Comparison of ENCODE assay signal across 20 cellular contexts in genomic region chr4:120965938-120966337, GRCh38.
"Had no signal": no experiment of that assay in that cellular context is flagged by ENCODE, and none has a peak within 500 bp of the region (broad histone marks: within the 10 kb centered on the region; RNA-seq: fewer than 3 reads in every experiment).

No MANE protein-coding gene starts in this region.

- DNase-seq: cortex of kidney; effector memory CD8-positive, alpha-beta T cell; erythroblast; esophagus squamous epithelium; hypothalamus; immature natural killer cell; naive thymus-derived CD8-positive, alpha-beta T cell; nephron progenitor cell; occipital lobe; ovary; right lobe of liver; small intestine; stimulated activated CD4-positive, alpha-beta T cell treated with anti-CD3 and anti-CD28 coated beads, Interleukin-12 subunit alpha, Interleukin-12 subunit beta, amount 100 ng/mL, for 4 hours; stimulated activated CD4-positive, alpha-beta T cell treated with anti-CD3 and anti-CD28 coated beads, Interleukin-1b, Interleukin-23, amount 100 ng/mL, for 48 hours; stimulated activated CD4-positive, alpha-beta T cell treated with anti-CD3 and anti-CD28 coated beads, Interleukin-4, amount 100 ng/mL, for 1 hour; stimulated activated CD8-positive, alpha-beta memory T cell treated with anti-CD3 and anti-CD28 coated beads, Interleukin-4, amount 100 ng/mL, for 48 hours; stimulated activated naive CD4-positive, alpha-beta T cell; stimulated activated naive CD8-positive, alpha-beta T cell treated with anti-CD3 and anti-CD28 coated beads, Interleukin-15, amount 100 ng/mL, for 72 hours; trophoblast cell had no signal

- ATAC-seq: effector memory CD8-positive, alpha-beta T cell; left lobe of liver; naive thymus-derived CD8-positive, alpha-beta T cell; right lobe of liver; stimulated activated naive CD8-positive, alpha-beta T cell treated with anti-CD3 and anti-CD28 coated beads, Interleukin-15, amount 100 ng/mL, for 72 hours had no signal
